ENCODE assay signal across 2 cellular contexts in genomic region chr11:57633394-57634058, GRCh38.
TF ChIP-seq lines count a peak whose summit lies in the region.

No MANE protein-coding gene starts in this region.

TF ChIP-seq in Ishikawa, 13 proteins besides CTCF, POLR2A, EP300 and RAD21:
- TF ChIP-seq EGR1 (IDR thresholded peaks at IDR 0.05): no peak
- no peak for TF ChIP-seq TAF1 (IDR thresholded peaks at IDR 0.05; ENCODE audit: low read depth)
- peak; percentile 37; the same call in 1 of the 2 replicates for TF ChIP-seq TEAD4 (IDR thresholded peaks at IDR 0.05)
- no peak for TF ChIP-seq CREB1 (IDR thresholded peaks at IDR 0.05; ENCODE audit: low read depth)
- TF ChIP-seq FOXM1 (IDR thresholded peaks at IDR 0.05; ENCODE audit: borderline replicate concordance, low read depth): no peak
- no peak for TF ChIP-seq USF1 (IDR thresholded peaks at IDR 0.05)
- TF ChIP-seq NFIC (IDR thresholded peaks at IDR 0.05): peak; percentile 35; the same call in 1 of the 2 replicates
- TF ChIP-seq MAX (IDR thresholded peaks at IDR 0.05): no peak

TF ChIP-seq in K562, 482 proteins besides CTCF, POLR2A, EP300 and RAD21:
- TF ChIP-seq YY1 (IDR thresholded peaks at IDR 0.05; ENCODE audit: borderline replicate concordance in 1 of 3, control insufficient read depth in 1 of 3, extremely low read depth in 1 of 3, insufficient read depth in 3 of 3, insufficient read length in 1 of 3, insufficient replicate concordance in 2 of 3, low read depth in 1 of 3, low read length in 2 of 3): no peak
- TF ChIP-seq, protein P1, sequence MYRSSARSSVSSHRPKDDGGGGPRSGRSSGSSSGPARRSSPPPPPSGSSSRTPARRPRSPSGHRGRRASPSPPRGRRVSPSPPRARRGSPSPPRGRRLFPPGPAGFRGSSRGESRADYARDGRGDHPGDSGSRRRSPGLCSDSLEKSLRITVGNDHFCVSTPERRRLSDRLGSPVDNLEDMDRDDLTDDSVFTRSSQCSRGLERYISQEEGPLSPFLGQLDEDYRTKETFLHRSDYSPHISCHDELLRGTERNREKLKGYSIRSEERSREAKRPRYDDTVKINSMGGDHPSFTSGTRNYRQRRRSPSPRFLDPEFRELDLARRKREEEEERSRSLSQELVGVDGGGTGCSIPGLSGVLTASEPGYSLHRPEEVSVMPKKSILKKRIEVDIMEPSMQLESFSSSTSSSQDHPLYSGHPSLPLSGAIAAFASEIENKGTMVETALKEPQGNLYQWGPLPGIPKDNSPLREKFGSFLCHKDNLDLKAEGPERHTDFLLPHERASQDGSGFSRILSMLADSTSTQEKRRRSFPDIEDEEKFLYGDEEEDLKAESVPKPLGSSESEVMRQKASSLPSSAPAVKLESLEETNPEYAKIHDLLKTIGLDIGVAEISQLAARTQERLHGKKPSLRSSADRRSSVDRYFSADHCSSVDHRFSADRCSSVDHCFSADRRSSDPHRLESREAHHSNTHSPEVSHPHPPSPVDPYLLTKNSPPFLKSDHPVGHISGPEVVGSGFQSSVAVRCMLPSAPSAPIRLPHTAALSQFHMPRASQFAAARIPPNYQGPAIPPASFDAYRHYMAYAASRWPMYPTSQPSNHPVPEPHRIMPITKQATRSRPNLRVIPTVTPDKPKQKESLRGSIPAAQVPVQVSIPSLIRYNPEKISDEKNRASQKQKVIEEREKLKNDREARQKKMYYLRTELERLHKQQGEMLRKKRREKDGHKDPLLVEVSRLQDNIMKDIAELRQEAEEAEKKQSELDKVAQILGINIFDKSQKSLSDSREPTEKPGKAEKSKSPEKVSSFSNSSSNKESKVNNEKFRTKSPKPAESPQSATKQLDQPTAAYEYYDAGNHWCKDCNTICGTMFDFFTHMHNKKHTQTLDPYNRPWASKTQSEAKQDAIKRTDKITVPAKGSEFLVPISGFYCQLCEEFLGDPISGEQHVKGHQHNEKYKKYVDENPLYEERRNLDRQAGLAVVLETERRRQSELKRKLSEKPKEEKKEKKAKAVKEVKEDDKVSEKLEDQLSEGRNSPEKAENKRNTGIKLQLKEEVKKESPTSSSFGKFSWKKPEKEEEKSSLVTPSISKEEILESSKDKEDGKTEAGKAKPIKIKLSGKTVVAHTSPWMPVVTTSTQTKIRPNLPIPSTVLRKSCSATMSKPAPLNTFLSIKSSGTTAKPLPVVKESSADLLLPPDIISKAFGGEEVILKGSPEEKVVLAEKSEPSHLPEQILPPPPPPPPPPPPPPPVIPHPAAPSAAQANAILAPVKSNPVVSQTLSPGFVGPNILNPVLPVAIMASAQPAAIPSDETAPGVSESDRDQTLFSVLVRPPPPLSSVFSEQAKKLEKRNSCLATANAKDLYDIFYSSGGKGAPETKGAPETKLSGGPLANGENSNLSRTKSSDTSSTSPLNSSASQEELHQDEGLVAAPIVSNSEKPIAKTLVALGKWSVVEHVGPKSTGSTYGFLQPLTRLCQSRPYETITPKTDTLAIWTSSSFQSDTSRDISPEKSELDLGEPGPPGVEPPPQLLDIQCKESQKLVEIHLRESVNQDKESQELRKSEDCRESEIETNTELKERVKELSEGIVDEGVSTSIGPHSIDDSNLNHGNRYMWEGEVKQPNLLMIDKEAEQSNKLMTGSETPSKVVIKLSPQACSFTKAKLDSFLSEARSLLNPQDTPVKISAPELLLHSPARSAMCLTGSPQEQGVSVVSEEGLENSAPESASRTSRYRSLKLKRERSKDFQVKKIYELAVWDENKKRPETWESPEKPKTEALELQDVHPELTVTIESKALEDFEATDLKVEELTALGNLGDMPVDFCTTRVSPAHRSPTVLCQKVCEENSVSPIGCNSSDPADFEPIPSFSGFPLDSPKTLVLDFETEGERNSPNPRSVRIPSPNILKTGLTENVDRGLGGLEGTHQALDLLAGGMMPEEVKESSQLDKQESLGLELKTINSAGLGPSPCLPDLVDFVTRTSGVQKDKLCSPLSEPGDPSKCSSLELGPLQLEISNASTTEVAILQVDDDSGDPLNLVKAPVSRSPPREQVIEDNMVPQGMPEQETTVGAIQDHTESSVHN (IDR thresholded peaks at IDR 0.05; ENCODE audit: borderline replicate concordance in 1 of 2, low read depth in 1 of 2): no peak
- no peak for TF ChIP-seq ZNF431 (CRISPR knock-in tag; IDR thresholded peaks at IDR 0.05)
- TF ChIP-seq E2F8 (IDR thresholded peaks at IDR 0.05; ENCODE audit: low read depth, partially characterized antibody): no peak
- TF ChIP-seq ZFP36 (IDR thresholded peaks at IDR 0.05; ENCODE audit: low read depth, low read length, partially characterized antibody): peak; percentile 86
- TF ChIP-seq, protein P2, sequence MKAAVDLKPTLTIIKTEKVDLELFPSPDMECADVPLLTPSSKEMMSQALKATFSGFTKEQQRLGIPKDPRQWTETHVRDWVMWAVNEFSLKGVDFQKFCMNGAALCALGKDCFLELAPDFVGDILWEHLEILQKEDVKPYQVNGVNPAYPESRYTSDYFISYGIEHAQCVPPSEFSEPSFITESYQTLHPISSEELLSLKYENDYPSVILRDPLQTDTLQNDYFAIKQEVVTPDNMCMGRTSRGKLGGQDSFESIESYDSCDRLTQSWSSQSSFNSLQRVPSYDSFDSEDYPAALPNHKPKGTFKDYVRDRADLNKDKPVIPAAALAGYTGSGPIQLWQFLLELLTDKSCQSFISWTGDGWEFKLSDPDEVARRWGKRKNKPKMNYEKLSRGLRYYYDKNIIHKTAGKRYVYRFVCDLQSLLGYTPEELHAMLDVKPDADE (conservative IDR thresholded peaks at IDR 0.05; ENCODE audit: control insufficient read depth, low read depth, low read length): no peak
- peak; percentile 52 for TF ChIP-seq RBM25 (IDR thresholded peaks at IDR 0.05; ENCODE audit: low read depth, low read length, severe bottlenecking)
TF ChIP-seq in K562: peak in this region for 2.
